In genomic region chr7:128259131-128260056, GRCh38 we compare ENCODE assay signal across 2 cellular contexts.
TF ChIP-seq lines count a peak whose summit lies in the region.

No MANE protein-coding gene starts in this region.

TF ChIP-seq in IMR-90, 13 proteins besides CTCF, POLR2A, EP300 and RAD21 (continued from another document):
- TF ChIP-seq USF2 (IDR thresholded peaks at IDR 0.05; ENCODE audit: low read depth, low read length) (no peak), BHLHE40 (IDR thresholded peaks at IDR 0.05; ENCODE audit: low read depth, low read length) (no peak), NFE2L2 (IDR thresholded peaks at IDR 0.05; ENCODE audit: low read depth, low read length) (no peak), SMC3 (IDR thresholded peaks at IDR 0.05; ENCODE audit: low read depth, low read length) (no peak), MAFK (IDR thresholded peaks at IDR 0.05; ENCODE audit: low read depth, low read length) (no peak), ELK1 (IDR thresholded peaks at IDR 0.05; ENCODE audit: borderline replicate concordance, low read depth, low read length) (no peak), MXI1 (IDR thresholded peaks at IDR 0.05; ENCODE audit: borderline replicate concordance, low read depth, low read length) (no peak), FOS (IDR thresholded peaks at IDR 0.05; ENCODE audit: low read depth, low read length) (no peak)

TF ChIP-seq in SK-N-SH treated with all-trans-retinoic acid at 6 μM for 48 hours, 23 proteins besides CTCF, POLR2A, EP300 and RAD21 (continued from another document):
- TF ChIP-seq ZNF70 (CRISPR knock-in tag; IDR thresholded peaks at IDR 0.05) = no peak
- no peak for TF ChIP-seq ZNF565 (CRISPR knock-in tag; conservative IDR thresholded peaks at IDR 0.05; ENCODE audit: low read depth)
- no peak for TF ChIP-seq ESRRG (CRISPR knock-in tag; IDR thresholded peaks at IDR 0.05)
- TF ChIP-seq CSDC2 (CRISPR knock-in tag; IDR thresholded peaks at IDR 0.05) = no peak
- no peak for TF ChIP-seq ISL1 (CRISPR knock-in tag; IDR thresholded peaks at IDR 0.05)
- TF ChIP-seq POU6F1 (CRISPR knock-in tag; IDR thresholded peaks at IDR 0.05; ENCODE audit: borderline replicate concordance, low read depth) = no peak
- TF ChIP-seq CSRNP3 (CRISPR knock-in tag; IDR thresholded peaks at IDR 0.05) = no peak
- TF ChIP-seq TSHZ2 (CRISPR knock-in tag; IDR thresholded peaks at IDR 0.05) = no peak
